ENCODE assay signal across 1 cellular context in the genomic region with DNA sequence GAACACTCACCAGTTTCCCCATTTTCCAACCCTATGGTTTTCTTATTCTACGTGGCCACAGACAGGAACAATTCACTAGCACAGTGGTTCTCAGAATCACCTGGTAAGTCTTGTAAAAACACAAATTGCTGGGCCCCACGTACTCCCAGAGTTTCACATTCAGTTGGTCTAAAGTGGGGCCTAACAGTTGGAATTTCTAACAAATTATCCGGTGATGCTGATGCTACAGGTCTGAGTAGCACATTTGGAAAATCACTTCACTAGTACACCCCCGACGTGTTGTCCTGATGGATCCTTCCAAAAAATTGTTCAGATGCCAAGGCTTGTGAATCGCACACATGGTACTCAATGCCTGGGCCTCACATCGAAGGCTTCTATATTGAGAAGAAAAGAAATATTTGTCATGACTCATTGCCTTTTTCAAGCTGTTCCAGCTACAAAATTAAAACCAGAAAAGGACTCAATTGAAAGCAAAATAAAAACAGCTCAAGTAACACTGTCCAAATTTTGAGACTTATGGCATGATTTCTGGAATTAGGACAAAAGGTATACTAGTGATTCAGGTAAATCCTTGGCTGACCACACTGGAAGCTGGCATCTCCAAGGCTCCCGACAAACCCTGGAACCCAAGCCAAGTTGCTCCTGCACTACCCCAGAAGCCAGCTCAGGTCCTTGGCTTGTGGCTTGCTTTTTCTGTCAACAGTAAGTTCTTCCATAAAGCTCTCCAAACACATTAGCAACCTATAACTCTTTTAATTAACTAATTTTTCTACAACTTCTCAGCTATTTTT.
TF ChIP-seq lines count a peak whose summit lies in the region.

No MANE protein-coding gene starts in this region.

TF ChIP-seq in K562, 482 proteins besides CTCF, POLR2A, EP300 and RAD21 (continued from another document):
- no peak for TF ChIP-seq ZBTB34 (CRISPR knock-in tag; IDR thresholded peaks at IDR 0.05)
- TF ChIP-seq ZNF644 (tag; IDR thresholded peaks at IDR 0.05; ENCODE audit: low read depth): 0 out of 2 replicates have a peak, but pooled peaks have one; percentile 33
- TF ChIP-seq HLTF (IDR thresholded peaks at IDR 0.05): no peak
- TF ChIP-seq, protein P1, sequence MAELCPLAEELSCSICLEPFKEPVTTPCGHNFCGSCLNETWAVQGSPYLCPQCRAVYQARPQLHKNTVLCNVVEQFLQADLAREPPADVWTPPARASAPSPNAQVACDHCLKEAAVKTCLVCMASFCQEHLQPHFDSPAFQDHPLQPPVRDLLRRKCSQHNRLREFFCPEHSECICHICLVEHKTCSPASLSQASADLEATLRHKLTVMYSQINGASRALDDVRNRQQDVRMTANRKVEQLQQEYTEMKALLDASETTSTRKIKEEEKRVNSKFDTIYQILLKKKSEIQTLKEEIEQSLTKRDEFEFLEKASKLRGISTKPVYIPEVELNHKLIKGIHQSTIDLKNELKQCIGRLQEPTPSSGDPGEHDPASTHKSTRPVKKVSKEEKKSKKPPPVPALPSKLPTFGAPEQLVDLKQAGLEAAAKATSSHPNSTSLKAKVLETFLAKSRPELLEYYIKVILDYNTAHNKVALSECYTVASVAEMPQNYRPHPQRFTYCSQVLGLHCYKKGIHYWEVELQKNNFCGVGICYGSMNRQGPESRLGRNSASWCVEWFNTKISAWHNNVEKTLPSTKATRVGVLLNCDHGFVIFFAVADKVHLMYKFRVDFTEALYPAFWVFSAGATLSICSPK (IDR thresholded peaks at IDR 0.05; ENCODE audit: borderline replicate concordance): no peak
- TF ChIP-seq, protein P2, sequence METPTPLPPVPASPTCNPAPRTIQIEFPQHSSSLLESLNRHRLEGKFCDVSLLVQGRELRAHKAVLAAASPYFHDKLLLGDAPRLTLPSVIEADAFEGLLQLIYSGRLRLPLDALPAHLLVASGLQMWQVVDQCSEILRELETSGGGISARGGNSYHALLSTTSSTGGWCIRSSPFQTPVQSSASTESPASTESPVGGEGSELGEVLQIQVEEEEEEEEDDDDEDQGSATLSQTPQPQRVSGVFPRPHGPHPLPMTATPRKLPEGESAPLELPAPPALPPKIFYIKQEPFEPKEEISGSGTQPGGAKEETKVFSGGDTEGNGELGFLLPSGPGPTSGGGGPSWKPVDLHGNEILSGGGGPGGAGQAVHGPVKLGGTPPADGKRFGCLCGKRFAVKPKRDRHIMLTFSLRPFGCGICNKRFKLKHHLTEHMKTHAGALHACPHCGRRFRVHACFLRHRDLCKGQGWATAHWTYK (CRISPR knock-in tag; IDR thresholded peaks at IDR 0.05): no peak
- TF ChIP-seq NFRKB (IDR thresholded peaks at IDR 0.05; ENCODE audit: low read depth): 0 out of 2 replicates have a peak, but pooled peaks have one; percentile 15
- TF ChIP-seq SOX6 (IDR thresholded peaks at IDR 0.05): no peak
- TF ChIP-seq SMARCA5 (IDR thresholded peaks at IDR 0.05): no peak
- TF ChIP-seq GABPB1 (CRISPR knock-in tag; IDR thresholded peaks at IDR 0.05): no peak
- no peak for TF ChIP-seq SMAD1 (IDR thresholded peaks at IDR 0.05; ENCODE audit: low read depth, low read length, partially characterized antibody)
- TF ChIP-seq MTA2 (IDR thresholded peaks at IDR 0.05; ENCODE audit: low read depth): no peak
- no peak for TF ChIP-seq FOXA1 (IDR thresholded peaks at IDR 0.05; ENCODE audit: borderline replicate concordance)
- no peak for TF ChIP-seq GATAD2B (IDR thresholded peaks at IDR 0.05; ENCODE audit: borderline replicate concordance)
- no peak for TF ChIP-seq ZNF316 (IDR thresholded peaks at IDR 0.05)
- TF ChIP-seq ILF3 (IDR thresholded peaks at IDR 0.05; ENCODE audit: borderline replicate concordance): no peak
- TF ChIP-seq MED1 (CRISPR knock-in tag; IDR thresholded peaks at IDR 0.05; ENCODE audit: borderline replicate concordance): no peak
- TF ChIP-seq GTF2A2 (tag; IDR thresholded peaks at IDR 0.05): peak; percentile 27; the same call in 1 of the 2 replicates
- no peak for TF ChIP-seq ZZZ3 (IDR thresholded peaks at IDR 0.05)
- TF ChIP-seq NFXL1 (CRISPR knock-in tag; IDR thresholded peaks at IDR 0.05): no peak
- no peak for TF ChIP-seq CBFB (CRISPR knock-in tag; IDR thresholded peaks at IDR 0.05)
- no peak for TF ChIP-seq ID3 (CRISPR knock-in tag; IDR thresholded peaks at IDR 0.05)
- TF ChIP-seq ID3 (tag; IDR thresholded peaks at IDR 0.05): no peak
- TF ChIP-seq NBN (IDR thresholded peaks at IDR 0.05; ENCODE audit: low read depth): no peak
- TF ChIP-seq, protein P3, sequence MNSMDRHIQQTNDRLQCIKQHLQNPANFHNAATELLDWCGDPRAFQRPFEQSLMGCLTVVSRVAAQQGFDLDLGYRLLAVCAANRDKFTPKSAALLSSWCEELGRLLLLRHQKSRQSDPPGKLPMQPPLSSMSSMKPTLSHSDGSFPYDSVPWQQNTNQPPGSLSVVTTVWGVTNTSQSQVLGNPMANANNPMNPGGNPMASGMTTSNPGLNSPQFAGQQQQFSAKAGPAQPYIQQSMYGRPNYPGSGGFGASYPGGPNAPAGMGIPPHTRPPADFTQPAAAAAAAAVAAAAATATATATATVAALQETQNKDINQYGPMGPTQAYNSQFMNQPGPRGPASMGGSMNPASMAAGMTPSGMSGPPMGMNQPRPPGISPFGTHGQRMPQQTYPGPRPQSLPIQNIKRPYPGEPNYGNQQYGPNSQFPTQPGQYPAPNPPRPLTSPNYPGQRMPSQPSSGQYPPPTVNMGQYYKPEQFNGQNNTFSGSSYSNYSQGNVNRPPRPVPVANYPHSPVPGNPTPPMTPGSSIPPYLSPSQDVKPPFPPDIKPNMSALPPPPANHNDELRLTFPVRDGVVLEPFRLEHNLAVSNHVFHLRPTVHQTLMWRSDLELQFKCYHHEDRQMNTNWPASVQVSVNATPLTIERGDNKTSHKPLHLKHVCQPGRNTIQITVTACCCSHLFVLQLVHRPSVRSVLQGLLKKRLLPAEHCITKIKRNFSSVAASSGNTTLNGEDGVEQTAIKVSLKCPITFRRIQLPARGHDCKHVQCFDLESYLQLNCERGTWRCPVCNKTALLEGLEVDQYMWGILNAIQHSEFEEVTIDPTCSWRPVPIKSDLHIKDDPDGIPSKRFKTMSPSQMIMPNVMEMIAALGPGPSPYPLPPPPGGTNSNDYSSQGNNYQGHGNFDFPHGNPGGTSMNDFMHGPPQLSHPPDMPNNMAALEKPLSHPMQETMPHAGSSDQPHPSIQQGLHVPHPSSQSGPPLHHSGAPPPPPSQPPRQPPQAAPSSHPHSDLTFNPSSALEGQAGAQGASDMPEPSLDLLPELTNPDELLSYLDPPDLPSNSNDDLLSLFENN (IDR thresholded peaks at IDR 0.05; ENCODE audit: low read depth in 2 of 2, low read length in 2 of 2): no peak
- no peak for TF ChIP-seq ZNF384 (IDR thresholded peaks at IDR 0.05; ENCODE audit: low read depth, low read length)
- TF ChIP-seq, protein P4, sequence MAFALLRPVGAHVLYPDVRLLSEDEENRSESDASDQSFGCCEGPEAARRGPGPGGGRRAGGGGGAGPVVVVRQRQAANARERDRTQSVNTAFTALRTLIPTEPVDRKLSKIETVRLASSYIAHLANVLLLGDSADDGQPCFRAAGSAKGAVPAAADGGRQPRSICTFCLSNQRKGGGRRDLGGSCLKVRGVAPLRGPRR (CRISPR knock-in tag; IDR thresholded peaks at IDR 0.05): no peak
- no peak for TF ChIP-seq ZBTB40 (IDR thresholded peaks at IDR 0.05)
- TF ChIP-seq ZBTB40 (CRISPR knock-in tag; IDR thresholded peaks at IDR 0.05): no peak
- TF ChIP-seq TCFL5 (CRISPR knock-in tag; conservative IDR thresholded peaks at IDR 0.05): no peak
- no peak for TF ChIP-seq NFYB (IDR thresholded peaks at IDR 0.05; ENCODE audit: extremely low read depth, insufficient read length)
